8 cellular contexts compared by ENCODE assay signal in the genomic region with DNA sequence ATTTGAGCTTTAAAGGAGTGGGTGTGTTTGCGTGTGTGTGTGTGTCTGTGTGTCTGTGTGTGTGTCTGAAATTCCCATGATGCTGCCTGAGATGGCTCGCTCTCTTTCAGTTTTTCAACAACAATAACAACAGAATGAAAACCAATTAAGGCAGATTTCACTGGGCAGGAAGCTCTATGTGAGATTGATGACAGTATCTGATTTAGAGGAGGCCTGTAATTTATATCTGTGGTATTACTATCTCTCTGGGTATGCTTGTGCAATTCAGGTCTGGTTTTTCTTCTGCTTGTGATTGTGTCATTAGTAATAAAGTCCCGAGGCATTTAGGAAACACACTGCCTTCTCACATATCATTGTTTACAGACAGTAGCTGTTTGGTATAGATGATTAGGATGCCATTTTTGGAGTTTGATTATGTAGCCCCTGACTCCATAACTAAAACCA.
DNase-seq lines count a peak whose midpoint lies in the region; FAIRE-seq and TF ChIP-seq lines count a peak whose summit lies in the region.

No MANE protein-coding gene starts in this region.

- peak overlapping the region; percentile 44 for H3K56ac ChIP-seq in mesendoderm (ENCODE audit: low read length)

- DNase-seq in AML-193 (lab: John Stamatoyannopoulos, UW): peak; percentile 56 to 58
- DNase-seq in HTR-8/SVneo (ENCODE audit: insufficient read length, low spot score): peak; percentile 57
- no peak for DNase-seq in mesendoderm
- DNase-seq in testis: no peak
- no peak for DNase-seq in SKM-1 (lab: John Stamatoyannopoulos, UW; ENCODE audit: unreplicated experiment)
- no peak for DNase-seq in DMS79 (lab: John Stamatoyannopoulos, UW)
- DNase-seq in MG63: no peak

- H3K9ac ChIP-seq in mesendoderm (ENCODE audit: low read length): no peak overlapping the region

- H3K27ac ChIP-seq in angular gyrus (ENCODE audit: low read depth, low read length): peak overlapping the region; percentile 53
- no peak overlapping the region for H3K27ac ChIP-seq in mesendoderm (ENCODE audit: low read depth, low read length)
- H3K27ac ChIP-seq in testis: no peak overlapping the region

- no peak overlapping the region for H4K8ac ChIP-seq in mesendoderm (ENCODE audit: low read depth, low read length)

- no peak overlapping the region for H2BK15ac ChIP-seq in mesendoderm (replicated peaks; ENCODE audit: low read depth)

- peak overlapping the region; percentile 27 for H2BK5ac ChIP-seq in mesendoderm (ENCODE audit: low read length)

- H3K79me1 ChIP-seq in mesendoderm (ENCODE audit: low read length): peaks cover 6% of the 10 kb centered on the region

- peaks cover 1% of the 10 kb centered on the region for H3K79me2 ChIP-seq in mesendoderm (ENCODE audit: control insufficient read depth, insufficient read depth, low read length)

- H3K36me3 ChIP-seq in mesendoderm (ENCODE audit: control insufficient read depth, insufficient read depth, low read length) (no peaks in the 10 kb centered on the region), testis (ENCODE audit: low read depth, missing control alignments) (no peaks in the 10 kb centered on the region), MG63 (peaks cover 6% of the 10 kb centered on the region)

- H3K18ac ChIP-seq in mesendoderm (ENCODE audit: low read length): no peak overlapping the region

- no peak overlapping the region for H4K5ac ChIP-seq in mesendoderm (ENCODE audit: low read length)

- WGBS in mesendoderm (ENCODE audit: extremely low coverage, insufficient coverage, low lambda C conversion rate): no CpG with 5 or more reads among the region's 3 CpGs
- WGBS in testis, 2 donors: 70 to 71% methylated on average over 3 of the region's 3 CpGs

- no peak overlapping the region for H3K4me3 ChIP-seq in mesendoderm (ENCODE audit: low read length)
- no peak overlapping the region for H3K4me3 ChIP-seq in testis
- no peak overlapping the region for H3K4me3 ChIP-seq in MG63

- no peak overlapping the region for H2BK120ac ChIP-seq in mesendoderm (ENCODE audit: low read depth, low read length)

- FAIRE-seq in HTR-8/SVneo (lab: Jason Lieb, UNC): no peak

- H3K27me3 ChIP-seq in mesendoderm (ENCODE audit: insufficient read depth, low read length, poor library complexity) (no peaks in the 10 kb centered on the region), testis (no peaks in the 10 kb centered on the region), MG63 (no peaks in the 10 kb centered on the region)

- no peaks in the 10 kb centered on the region for H3K9me3 ChIP-seq in testis
- no peaks in the 10 kb centered on the region for H3K9me3 ChIP-seq in MG63

- intact Hi-C loops in testis (cut with DNase I; ENCODE audit: low total_unique reads): no loop called here

- H3K4me1 ChIP-seq in mesendoderm (ENCODE audit: control insufficient read depth, low read depth, low read length) (peaks cover 13% of the 10 kb centered on the region), testis (peaks cover 13% of the 10 kb centered on the region)

- no peak for TF ChIP-seq POLR2A in testis (IDR thresholded peaks at IDR 0.05)

- H3K4me2 ChIP-seq in mesendoderm (ENCODE audit: low read length): no peak overlapping the region

- no peak overlapping the region for H2AK5ac ChIP-seq in mesendoderm (ENCODE audit: low read length)

- no peak for TF ChIP-seq CTCF in testis (IDR thresholded peaks at IDR 0.05)

- H3K4ac ChIP-seq in mesendoderm (ENCODE audit: low read depth, low read length): no peak overlapping the region

- no peak overlapping the region for H3K23ac ChIP-seq in mesendoderm (ENCODE audit: low read length)

Comparison
In these comparisons a context has a peak if more than half of its experiments do, and no peak if none do; other contexts are left out.
1. DNase-seq: peak in AML-193 (2 of 2) and HTR-8/SVneo (single experiment); none in mesendoderm (single experiment), testis (single experiment), SKM-1 (single experiment), DMS79 (single experiment) and MG63 (single experiment).